In genomic region chr10:27899485-27899884, GRCh38 we compare ENCODE assay signal across 8 cellular contexts.
A peak's percentile ranks its signal among the peaks of the same experiment; 100 is the strongest.
DNase-seq lines count a peak whose midpoint lies in the region; ATAC-seq and TF ChIP-seq lines count a peak whose summit lies in the region.
"Not testable (repeated sequence)": the region's sequence is repeated elsewhere in the genome, so short reads cannot be mapped to it uniquely, and the experiment has no call there.

No MANE protein-coding gene starts in this region.

- H3K9me3 Mint-ChIP-seq in T-cell, result peaks cover 7 to 32% (median 17%) of the 10 kb centered on the region in 3 donors
- H3K9me3 Mint-ChIP-seq in stimulated activated effector memory CD8-positive, alpha-beta T cell treated with anti-CD3 and anti-CD28 coated beads, Interleukin-12 subunit alpha, Interleukin-12 subunit beta, amount 100 ng/mL, for 72 hours, result peaks cover 15% of the 10 kb centered on the region

- H3K36me3 Mint-ChIP-seq in T-cell, result peaks cover 13% of the 10 kb centered on the region
- H3K36me3 Mint-ChIP-seq in stimulated activated effector memory CD8-positive, alpha-beta T cell treated with anti-CD3 and anti-CD28 coated beads, Interleukin-12 subunit alpha, Interleukin-12 subunit beta, amount 100 ng/mL, for 72 hours, result not testable (repeated sequence)

- not testable (repeated sequence) for H3K27me3 ChIP-seq in lower lobe of right lung (ENCODE audit: low read depth)

- H3K4me1 ChIP-seq in lower lobe of right lung, result not testable (repeated sequence)

- POLR2A ChIA-PET in T-cell (lab: Charles Lee), result interaction anchor here in 1 of 2 donors (0.5 to 0.7 kb wide), 2 partner anchors 22 to 26 kb away, joined by 4 to 5 read pairs; no protein-coding TSS in a partner anchor

- TF ChIP-seq CTCF in lower lobe of right lung (IDR thresholded peaks at IDR 0.05), result not testable (repeated sequence)

- not testable (repeated sequence) for H3K27ac ChIP-seq in lower lobe of right lung

- intact Hi-C loops in lower lobe of right lung (cut with DNase I), result not testable (repeated sequence)

- H3K4me1 Mint-ChIP-seq in T-cell, result peaks cover 0 to 18% (median 16%) of the 10 kb centered on the region in 3 donors
- H3K4me1 Mint-ChIP-seq in stimulated activated effector memory CD8-positive, alpha-beta T cell treated with anti-CD3 and anti-CD28 coated beads, Interleukin-12 subunit alpha, Interleukin-12 subunit beta, amount 100 ng/mL, for 72 hours, result not testable (repeated sequence)

- peak overlapping the region in 2 of 3 donors; percentile 39 to 51 for H3K4me3 Mint-ChIP-seq in T-cell
- not testable (repeated sequence) for H3K4me3 Mint-ChIP-seq in stimulated activated effector memory CD8-positive, alpha-beta T cell treated with anti-CD3 and anti-CD28 coated beads, Interleukin-12 subunit alpha, Interleukin-12 subunit beta, amount 100 ng/mL, for 72 hours

- ATAC-seq in T-cell (replicated peaks in 1 of 4), result peak in 3 of 4 experiments; percentile 66 to 78 (median 75)
- not testable (repeated sequence) for ATAC-seq in lower lobe of right lung; stimulated activated effector memory CD8-positive, alpha-beta T cell treated with anti-CD3 and anti-CD28 coated beads, Interleukin-12 subunit alpha, Interleukin-12 subunit beta, amount 100 ng/mL, for 72 hours

- in situ Hi-C loops in KBM-7 (cut with MboI; ENCODE audit: low pct_unique_long_range_greater_than_20kb, low sequenced_read_pairs), result not testable (repeated sequence)

- peak; percentile 27 for DNase-seq in A172 (ENCODE audit: low spot score)
- DNase-seq in DMS53 treated with DMSO at 0.1 percent for 48 hours (lab: John Stamatoyannopoulos, UW; ENCODE audit: unreplicated experiment), result peak; percentile 44
- DNase-seq in KBM-7, result peak; percentile 24
- peak in 33 of 34 experiments; percentile 0 to 63 (median 41) for DNase-seq in T-cell
- peak; percentile 19 for DNase-seq in activated T-cell treated with anti-CD3 and anti-CD28 coated beads, Interleukin-2, amount 50 U/mL, for 1 hour
- DNase-seq in dermis blood vessel endothelial cell, result peak; percentile 9
- peak; percentile 73 for DNase-seq in lower lobe of right lung
- DNase-seq in stimulated activated effector memory CD8-positive, alpha-beta T cell treated with anti-CD3 and anti-CD28 coated beads, Interleukin-12 subunit alpha, Interleukin-12 subunit beta, amount 100 ng/mL, for 72 hours (ENCODE audit: low spot score in 2 of 2), result not testable (repeated sequence)

- peaks cover 0 to 10% of the 10 kb centered on the region in 2 donors for H3K27me3 Mint-ChIP-seq in T-cell

- not testable (repeated sequence) for H3K4me3 ChIP-seq in lower lobe of right lung

- CTCF ChIA-PET in T-cell (lab: Charles Lee), result not testable (repeated sequence)

- H3K9me3 ChIP-seq in lower lobe of right lung, result not testable (repeated sequence)

- not testable (repeated sequence) for H3K36me3 ChIP-seq in lower lobe of right lung

- peak overlapping the region; percentile 55 to 77 for H3K27ac Mint-ChIP-seq in T-cell
- H3K27ac Mint-ChIP-seq in stimulated activated effector memory CD8-positive, alpha-beta T cell treated with anti-CD3 and anti-CD28 coated beads, Interleukin-12 subunit alpha, Interleukin-12 subunit beta, amount 100 ng/mL, for 72 hours, result peak overlapping the region; percentile 39
